In genomic region chr10:80148166-80148805, GRCh38 we compare ENCODE assay signal across 27 cellular contexts. TPM values are rescaled to one million over a fixed set of nuclear protein-coding genes. Genes with fewer than 3 reads are reported as not detected.
DNase-seq lines count a peak whose midpoint lies in the region; ATAC-seq and TF ChIP-seq lines count a peak whose summit lies in the region.
"Had no signal": no experiment of that assay in that cellular context is flagged by ENCODE, and none has a peak within 500 bp of the region (broad histone marks: within the 10 kb centered on the region; RNA-seq: fewer than 3 reads in every experiment).

No MANE protein-coding gene starts in this region.

- H3K27me3 Mint-ChIP-seq in T-helper 17 cell = no peaks in the 10 kb centered on the region
- H3K27me3 Mint-ChIP-seq in naive thymus-derived CD4-positive, alpha-beta T cell = no peaks in the 10 kb centered on the region

- no peak overlapping the region for H3K4me3 Mint-ChIP-seq in T-helper 17 cell
- H3K4me3 Mint-ChIP-seq in naive thymus-derived CD4-positive, alpha-beta T cell = no peak overlapping the region

- POLR2A ChIA-PET in naive thymus-derived CD4-positive, alpha-beta T cell (lab: Charles Lee) = interaction anchor here (0.6 to 1.0 kb wide), 3 partner anchors 12 to 40 kb away, joined by 3 to 5 read pairs (median 3); no protein-coding TSS in a partner anchor

- no peaks in the 10 kb centered on the region for H3K27me3 ChIP-seq in naive thymus-derived CD4-positive, alpha-beta T cell (ENCODE audit: control insufficient read depth in 2 of 2, insufficient read depth in 2 of 2, low read length in 2 of 2)
- H3K27me3 ChIP-seq in vagina (no peaks in the 10 kb centered on the region), gastrocnemius medialis (no peaks in the 10 kb centered on the region)
- H3K27me3 ChIP-seq: BE2C, esophagus squamous epithelium, hepatocyte, transverse colon had no signal

- peaks cover 0 to 29% (median 6%) of the 10 kb centered on the region in 11 donors for H3K9me3 Mint-ChIP-seq in naive thymus-derived CD4-positive, alpha-beta T cell

- no peak for TF ChIP-seq CTCF in vagina (IDR thresholded peaks at IDR 0.05)
- TF ChIP-seq CTCF in gastrocnemius medialis (IDR thresholded peaks at IDR 0.05 in 4 of 5, conservative IDR thresholded peaks at IDR 0.05 in 1 of 5) = no peak

- in situ Hi-C loops in gastrocnemius medialis (cut with MboI; ENCODE audit: low sequenced_read_pairs in 4 of 4) = no loop called here

- H3K9me3 ChIP-seq in T-helper 17 cell (ENCODE audit: control insufficient read depth, low read length, poor library complexity, severe bottlenecking) (no peaks in the 10 kb centered on the region), vagina (no peaks in the 10 kb centered on the region), gastrocnemius medialis (no peaks in the 10 kb centered on the region)
- peaks cover 0 to 6% (median 0%) of the 10 kb centered on the region in 3 experiments for H3K9me3 ChIP-seq in naive thymus-derived CD4-positive, alpha-beta T cell (ENCODE audit: control insufficient read depth in 2 of 3, low read length in 3 of 3)
- H3K9me3 ChIP-seq: BE2C, esophagus squamous epithelium, transverse colon had no signal

- H3K27ac Mint-ChIP-seq in T-helper 17 cell = peak overlapping the region; percentile 96
- peak overlapping the region in 7 of 9 donors; percentile 1 to 79 (median 60) for H3K27ac Mint-ChIP-seq in naive thymus-derived CD4-positive, alpha-beta T cell

- CTCF ChIA-PET in naive thymus-derived CD4-positive, alpha-beta T cell (lab: Charles Lee) = interaction anchor here (0.6 to 3.7 kb wide), 3 partner anchors 56 to 424 kb away, joined by 3 to 18 read pairs (median 6); no protein-coding TSS in a partner anchor

- peaks cover 3% of the 10 kb centered on the region for H3K36me3 Mint-ChIP-seq in T-helper 17 cell (ENCODE audit: low read depth)
- H3K36me3 Mint-ChIP-seq in naive thymus-derived CD4-positive, alpha-beta T cell = peaks cover 10 to 54% (median 43%) of the 10 kb centered on the region in 5 donors

- peaks cover 7 to 12% of the 10 kb centered on the region in 2 donors for H3K4me1 ChIP-seq in naive thymus-derived CD4-positive, alpha-beta T cell (ENCODE audit: control insufficient read depth in 2 of 2, insufficient read depth in 2 of 2, low read length in 2 of 2)
- peaks cover 18% of the 10 kb centered on the region for H3K4me1 ChIP-seq in vagina
- H3K4me1 ChIP-seq in gastrocnemius medialis = peaks cover 7 to 13% of the 10 kb centered on the region in 2 donors
- H3K4me1 ChIP-seq: BE2C had no signal

- intact Hi-C loops in Right ventricle myocardium inferior (cut with DNase I) (no loop called here), left cardiac atrium (cut with DNase I) (no loop called here), vagina (cut with DNase I) (no loop called here), gastrocnemius medialis (cut with DNase I; ENCODE audit: low total_unique reads) (no loop called here)
- intact Hi-C loops in naive thymus-derived CD4-positive, alpha-beta T cell (cut with micrococcal nuclease) = no loop called here

- peaks cover 22% of the 10 kb centered on the region for H3K4me1 Mint-ChIP-seq in T-helper 17 cell
- peaks cover 14 to 30% (median 23%) of the 10 kb centered on the region in 7 donors for H3K4me1 Mint-ChIP-seq in naive thymus-derived CD4-positive, alpha-beta T cell

- H3K36me3 ChIP-seq in naive thymus-derived CD4-positive, alpha-beta T cell (ENCODE audit: control insufficient read depth in 2 of 3, insufficient read depth in 3 of 3, low read length in 3 of 3) = peaks cover 0 to 37% (median 2%) of the 10 kb centered on the region in 3 experiments
- H3K36me3 ChIP-seq in vagina (peaks cover 0 to 13% of the 10 kb centered on the region in 2 donors), gastrocnemius medialis (peaks cover 0 to 36% of the 10 kb centered on the region in 2 donors)
- H3K36me3 ChIP-seq: BE2C had no signal

- no peak overlapping the region for H3K4me3 ChIP-seq in naive thymus-derived CD4-positive, alpha-beta T cell (ENCODE audit: low read length)
- H3K4me3 ChIP-seq in vagina = no peak overlapping the region
- H3K4me3 ChIP-seq in gastrocnemius medialis = no peak overlapping the region
- H3K4me3 ChIP-seq: esophagus squamous epithelium, HAP-1, hepatocyte, SK-N-MC, transverse colon had no signal

- ATAC-seq in Right ventricle myocardium inferior = no peak
- ATAC-seq in left cardiac atrium = no peak
- ATAC-seq in T-helper 17 cell = no peak
- ATAC-seq in naive thymus-derived CD4-positive, alpha-beta T cell = no peak
- no peak for ATAC-seq in gastrocnemius medialis
- ATAC-seq: left lobe of liver had no signal

- TF ChIP-seq POLR2A in vagina (IDR thresholded peaks at IDR 0.05) (no peak), gastrocnemius medialis (IDR thresholded peaks at IDR 0.05) (no peak)

- H3K27ac ChIP-seq in naive thymus-derived CD4-positive, alpha-beta T cell (ENCODE audit: low read depth, low read length) = no peak overlapping the region
- H3K27ac ChIP-seq in vagina = peak overlapping the region; percentile 3
- peak overlapping the region in 1 of 4 donors; percentile 22 for H3K27ac ChIP-seq in gastrocnemius medialis
- H3K27ac ChIP-seq: hepatocyte, SK-N-MC, transverse colon had no signal

- peak; percentile 21 for DNase-seq in Right ventricle myocardium inferior (ENCODE audit: missing footprints)
- DNase-seq in left cardiac atrium = no peak
- DNase-seq in T-helper 17 cell = no peak
- no peak for DNase-seq in naive thymus-derived CD4-positive, alpha-beta T cell
- DNase-seq in vagina (ENCODE audit: extremely low spot score in 2 of 2) = no peak
- no peak for DNase-seq in RPMI8226
- no peak for DNase-seq in gastrocnemius medialis
- no peak for DNase-seq in effector CD8-positive, alpha-beta T cell (lab: John Stamatoyannopoulos, UW)
- DNase-seq: ACHN; activated CD4-positive, CD25-positive, alpha-beta regulatory T cell treated with anti-CD3 and anti-CD28 coated beads, Interleukin-2, amount 50 U/mL, for 72 hours; activated T-cell treated with anti-CD3 and anti-CD28 coated beads for 4 hours; amygdala; BE2C; DMS79 treated with DMSO at 0.1 percent for 48 hours; esophagus squamous epithelium; KBM-7; mesenchymal stem cell; NCI-H1105 treated with DMSO at 0.1 percent for 48 hours; NCI-H2029 treated with DMSO at 0.1 percent for 48 hours; NCI-H2227 treated with DMSO at 0.1 percent for 48 hours; transverse colon had no signal

RNA-seq across cellular contexts. Expression of gene PLAC9, which starts 15.8 kb away (rescaled TPM):
- total RNA-seq in Right ventricle myocardium inferior (45.2 TPM), left cardiac atrium (10 to 100 TPM; 60.9 to 97.9 TPM), T-helper 17 cell (not detected), vagina (61.4 TPM), gastrocnemius medialis (10 to 100 TPM in 1 of 4 donors, 1 to 10 TPM in 3; 4.6 to 16.1 (median 6.9) TPM)
- not detected for total RNA-seq in naive thymus-derived CD4-positive, alpha-beta T cell
- polyA plus RNA-seq in naive thymus-derived CD4-positive, alpha-beta T cell = not detected
- total RNA-seq: HT-29; T-helper 1 cell treated with Interleukin-12 subunit alpha and Interleukin-12 subunit beta and Interleukin-4 antibody, amounts not matched to agents 30 ng/mL and 1 ng/mL, for 36 hours had no signal

RNA-seq across cellular contexts. Expression of gene ANXA11, which starts 57.1 kb away (rescaled TPM):
- total RNA-seq in Right ventricle myocardium inferior (420 TPM), left cardiac atrium (100 to 1,000 TPM; 327 to 413 TPM), T-helper 17 cell (100 to 1,000 TPM; 199 to 209 TPM), vagina (101 TPM), gastrocnemius medialis (100 to 1,000 TPM; 142 to 202 (median 173) TPM)
- 100 to 1,000 TPM; 189 to 247 (median 231) TPM for total RNA-seq in naive thymus-derived CD4-positive, alpha-beta T cell
- 100 to 1,000 TPM; 212 to 278 TPM for polyA plus RNA-seq in naive thymus-derived CD4-positive, alpha-beta T cell

Comparison
In these comparisons a context has a peak if more than half of its experiments do, and no peak if none do; other contexts are left out.
1. RNA of gene PLAC9, which starts 15.8 kb away (total RNA-seq): 60.9 to 97.9 TPM in left cardiac atrium, 61.4 TPM in vagina (single experiment), 45.2 TPM in Right ventricle myocardium inferior (single experiment) and 4.6 to 16.1 TPM in gastrocnemius medialis; not detected in T-helper 17 cell and not detected in naive thymus-derived CD4-positive, alpha-beta T cell; every median in the first group is over 4 times any median in the second.